ENCODE assay signal across 12 cellular contexts in the genomic region with DNA sequence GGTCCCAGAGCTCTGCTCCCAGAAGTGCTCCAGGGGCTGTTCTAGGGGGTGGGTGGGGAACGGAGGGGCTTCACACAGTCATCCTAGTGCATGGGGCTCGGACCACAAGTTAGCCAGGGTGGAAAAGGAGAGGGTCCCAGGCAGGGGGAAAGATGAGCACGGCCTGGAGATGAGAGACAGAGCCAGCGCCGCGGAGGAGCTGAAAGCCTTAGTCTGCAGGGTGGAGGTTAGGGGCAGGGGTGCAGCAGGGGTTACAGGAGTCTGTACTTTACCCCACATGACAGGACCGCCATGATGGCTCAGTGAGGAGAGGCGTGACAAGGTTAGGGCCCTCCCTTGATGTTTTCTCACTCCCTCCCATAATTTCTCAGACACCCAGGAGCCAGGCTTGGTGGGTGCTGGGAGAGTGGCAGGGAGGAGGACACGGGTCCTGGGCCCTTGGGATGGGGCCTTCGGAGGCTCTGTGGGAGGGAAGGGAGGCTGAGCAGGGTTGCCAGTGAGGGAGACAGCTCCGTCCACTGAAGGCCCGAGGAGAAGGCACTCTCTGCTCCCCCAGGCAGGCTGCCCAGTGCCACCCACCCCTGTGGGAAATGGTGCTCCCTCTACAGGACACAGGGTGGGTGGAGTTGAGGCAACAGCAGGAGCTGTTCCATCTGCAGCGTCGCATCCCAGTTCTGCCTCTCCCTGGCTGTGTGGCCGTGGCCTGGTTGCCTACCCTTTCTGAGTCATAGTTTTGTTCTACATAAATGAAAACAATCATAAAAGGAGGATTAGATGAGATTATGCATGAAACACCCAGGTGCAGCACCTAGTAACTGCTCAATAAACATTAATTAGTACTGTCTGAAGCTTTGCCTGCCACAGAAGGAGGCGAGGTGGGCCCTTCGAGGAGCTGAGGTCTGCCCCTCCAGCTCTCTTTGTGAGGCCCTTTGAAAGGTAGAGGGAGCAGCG.
DNase-seq lines count a peak whose midpoint lies in the region; TF ChIP-seq lines count a peak whose summit lies in the region.
"Had no signal": no experiment of that assay in that cellular context is flagged by ENCODE, and none has a peak within 500 bp of the region (broad histone marks: within the 10 kb centered on the region; RNA-seq: fewer than 3 reads in every experiment).

No MANE protein-coding gene starts in this region.

- no peaks in the 10 kb centered on the region for H3K9me3 ChIP-seq in WERI-Rb-1 (ENCODE audit: severe bottlenecking)

- no peaks in the 10 kb centered on the region for H3K36me3 ChIP-seq in WERI-Rb-1

- H3K27me3 ChIP-seq in WERI-Rb-1 (ENCODE audit: insufficient read depth, low read depth, severe bottlenecking): no peaks in the 10 kb centered on the region

- no peak overlapping the region for H3K4me3 ChIP-seq in AG04449 (ENCODE audit: low read depth, low read length)
- no peak overlapping the region for H3K4me3 ChIP-seq in GM12875 (ENCODE audit: low read depth, low read length)
- H3K4me3 ChIP-seq in WERI-Rb-1 (ENCODE audit: low read depth, low read length): no peak overlapping the region
- H3K4me3 ChIP-seq: SK-N-MC had no signal

- no peak for DNase-seq in AG04449 (ENCODE audit: low read depth, low spot score)
- no peak for DNase-seq in WERI-Rb-1
- peak; percentile 56 for DNase-seq in iris pigment epithelial cell (ENCODE audit: low read depth)
- no peak for DNase-seq in A172 (ENCODE audit: low spot score)
- DNase-seq in RWPE1 (ENCODE audit: low spot score): no peak
- DNase-seq in amygdala (lab: John Stamatoyannopoulos, UW): no peak
- DNase-seq in NCI-H1105 treated with DMSO at 0.1 percent for 48 hours (lab: John Stamatoyannopoulos, UW): no peak
- DNase-seq: CD4-positive, alpha-beta memory T cell; hippocampal formation; NCI-H1417 had no signal

- H3K27ac ChIP-seq in WERI-Rb-1: no peak overlapping the region
- no peak overlapping the region for H3K27ac ChIP-seq in RWPE1
- H3K27ac ChIP-seq: SK-N-MC had no signal

- CTCF ChIA-PET in AG04449 (lab: Yijun Ruan, JAX) (interaction anchor here (1.3 to 2.0 kb wide), 3 partner anchors 11 to 82 kb away, joined by 6 to 14 read pairs (median 9); no protein-coding TSS in a partner anchor), RWPE1 (lab: Yijun Ruan, JAX) (interaction anchor here (0.5 to 0.6 kb wide), 4 partner anchors 11 to 119 kb away, joined by 3 to 4 read pairs (median 4); no protein-coding TSS in a partner anchor)

- POLR2A ChIA-PET in AG04449 (lab: Yijun Ruan, JAX): no interaction called here
- POLR2A ChIA-PET in RWPE1 (lab: Yijun Ruan, JAX; ENCODE audit: low non-redundant PET): no interaction called here

- peak; percentile 10 for TF ChIP-seq CTCF in AG04449 (IDR thresholded peaks at IDR 0.05; ENCODE audit: insufficient read depth, low read length, missing control alignments)
- 0 out of 2 replicates have a peak, but pooled peaks have one; percentile 17 for TF ChIP-seq CTCF in GM12875 (IDR thresholded peaks at IDR 0.05; ENCODE audit: borderline replicate concordance, insufficient read depth, low read depth, low read length)
- TF ChIP-seq CTCF in WERI-Rb-1 (IDR thresholded peaks at IDR 0.05; ENCODE audit: low read depth, low read length): peak; percentile 52
- TF ChIP-seq CTCF in RWPE1 (conservative IDR thresholded peaks at IDR 0.05; ENCODE audit: low read depth): no peak
